ENCODE assay signal across 19 cellular contexts in the genomic region with DNA sequence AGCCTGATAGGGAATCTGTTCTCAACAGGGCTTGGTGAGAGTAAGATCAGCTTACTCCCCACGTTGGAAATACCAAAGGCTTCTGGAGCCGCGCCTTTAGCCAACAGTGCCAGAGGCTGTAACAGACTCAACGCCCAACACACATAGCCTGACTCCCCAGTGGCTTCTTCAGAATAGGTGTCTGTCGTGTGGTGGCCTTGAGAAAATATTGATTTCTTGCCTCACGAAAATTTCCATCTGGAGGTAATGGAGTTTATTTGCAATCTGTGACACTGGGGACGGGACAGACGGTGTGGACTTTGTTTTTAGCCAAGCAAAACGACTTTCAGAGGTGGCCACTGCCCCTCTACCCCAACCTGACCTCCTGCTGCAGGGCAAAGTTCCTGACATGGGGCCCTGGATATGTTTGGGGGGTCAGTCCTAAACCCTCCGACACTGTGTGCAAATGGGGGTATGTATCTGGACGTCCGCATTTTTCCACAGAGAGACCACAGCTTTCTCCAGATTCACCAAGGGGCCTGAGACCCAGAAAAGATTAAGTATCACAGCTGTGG.
"Had no signal": no experiment of that assay in that cellular context is flagged by ENCODE, and none has a peak within 500 bp of the region (broad histone marks: within the 10 kb centered on the region; RNA-seq: fewer than 3 reads in every experiment).

No MANE protein-coding gene starts in this region.

- H3K4me3 ChIP-seq: esophagus muscularis mucosa, gastroesophageal sphincter, skin epidermis, testis, tibial nerve had no signal

- ATAC-seq: effector memory CD8-positive, alpha-beta T cell; gastroesophageal sphincter; left cardiac atrium; left ventricle myocardium superior; naive thymus-derived CD8-positive, alpha-beta T cell; sciatic nerve; stimulated activated naive B cell treated with anti-CD40 and anti-IgM and Interleukin-4, amounts not matched to agents 10 μg/mL and 1 μg/mL and 100 μg/mL, for 72 hours; stimulated activated naive CD8-positive, alpha-beta T cell treated with anti-CD3 and anti-CD28 coated beads, Interleukin-15, amount 100 ng/mL, for 72 hours had no signal

- DNase-seq: cerebellar nuclear complex; effector memory CD8-positive, alpha-beta T cell; kidney; left cardiac atrium; left ventricle myocardium superior; naive thymus-derived CD8-positive, alpha-beta T cell; stimulated activated CD4-positive, alpha-beta T cell treated with anti-CD3 and anti-CD28 coated beads, Interleukin-2, amount 100 ng/mL, for 24 hours; stimulated activated CD4-positive, alpha-beta T cell treated with anti-CD3 and anti-CD28 coated beads, Interleukin-4, amount 100 ng/mL, for 4 hours; stimulated activated naive B cell treated with anti-CD40 and anti-IgM and Interleukin-4, amounts not matched to agents 10 μg/mL and 1 μg/mL and 100 μg/mL, for 72 hours; stimulated activated naive CD8-positive, alpha-beta T cell treated with anti-CD3 and anti-CD28 coated beads, Interleukin-15, amount 100 ng/mL, for 72 hours; testis had no signal

- H3K9me3 ChIP-seq: esophagus muscularis mucosa, gastroesophageal sphincter, neutrophil, testis, tibial nerve had no signal

- FAIRE-seq: colon, kidney had no signal

- H3K27ac ChIP-seq: epithelial cell of prostate, esophagus muscularis mucosa, gastroesophageal sphincter, neutrophil, skin epidermis, testis, tibial nerve had no signal

- H3K27me3 ChIP-seq: esophagus muscularis mucosa, gastroesophageal sphincter, neutrophil, testis, tibial nerve had no signal
